ENCODE assay signal across 1 cellular context in genomic region chr1:244256086-244256485, GRCh38.
TF ChIP-seq lines count a peak whose summit lies in the region.

No MANE protein-coding gene starts in this region.

TF ChIP-seq in SK-N-SH treated with all-trans-retinoic acid at 6 μM for 48 hours, 23 proteins besides CTCF, POLR2A, EP300 and RAD21 (continued from another document):
- TF ChIP-seq, protein P1, sequence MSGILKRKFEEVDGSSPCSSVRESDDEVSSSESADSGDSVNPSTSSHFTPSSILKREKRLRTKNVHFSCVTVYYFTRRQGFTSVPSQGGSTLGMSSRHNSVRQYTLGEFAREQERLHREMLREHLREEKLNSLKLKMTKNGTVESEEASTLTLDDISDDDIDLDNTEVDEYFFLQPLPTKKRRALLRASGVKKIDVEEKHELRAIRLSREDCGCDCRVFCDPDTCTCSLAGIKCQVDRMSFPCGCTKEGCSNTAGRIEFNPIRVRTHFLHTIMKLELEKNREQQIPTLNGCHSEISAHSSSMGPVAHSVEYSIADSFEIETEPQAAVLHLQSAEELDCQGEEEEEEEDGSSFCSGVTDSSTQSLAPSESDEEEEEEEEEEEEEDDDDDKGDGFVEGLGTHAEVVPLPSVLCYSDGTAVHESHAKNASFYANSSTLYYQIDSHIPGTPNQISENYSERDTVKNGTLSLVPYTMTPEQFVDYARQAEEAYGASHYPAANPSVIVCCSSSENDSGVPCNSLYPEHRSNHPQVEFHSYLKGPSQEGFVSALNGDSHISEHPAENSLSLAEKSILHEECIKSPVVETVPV (CRISPR knock-in tag; IDR thresholded peaks at IDR 0.05) = no peak
- TF ChIP-seq ZNF70 (CRISPR knock-in tag; IDR thresholded peaks at IDR 0.05) (no peak), OSR1 (CRISPR knock-in tag; IDR thresholded peaks at IDR 0.05) (no peak), GLIS3 (CRISPR knock-in tag; IDR thresholded peaks at IDR 0.05) (no peak), SNAI2 (CRISPR knock-in tag; IDR thresholded peaks at IDR 0.05) (no peak), ZNF565 (CRISPR knock-in tag; conservative IDR thresholded peaks at IDR 0.05; ENCODE audit: low read depth) (no peak), ZFP3 (CRISPR knock-in tag; IDR thresholded peaks at IDR 0.05) (no peak), TCF4 (CRISPR knock-in tag; IDR thresholded peaks at IDR 0.05; ENCODE audit: borderline replicate concordance) (no peak), BACH2 (CRISPR knock-in tag; IDR thresholded peaks at IDR 0.05; ENCODE audit: borderline replicate concordance) (no peak), CSDC2 (CRISPR knock-in tag; IDR thresholded peaks at IDR 0.05) (no peak), TOX (CRISPR knock-in tag; IDR thresholded peaks at IDR 0.05; ENCODE audit: borderline replicate concordance) (no peak), ZFP30 (CRISPR knock-in tag; IDR thresholded peaks at IDR 0.05) (no peak), ZC3H10 (CRISPR knock-in tag; IDR thresholded peaks at IDR 0.05) (no peak)
